Comparison of ENCODE assay signal across 11 cellular contexts in the genomic region with DNA sequence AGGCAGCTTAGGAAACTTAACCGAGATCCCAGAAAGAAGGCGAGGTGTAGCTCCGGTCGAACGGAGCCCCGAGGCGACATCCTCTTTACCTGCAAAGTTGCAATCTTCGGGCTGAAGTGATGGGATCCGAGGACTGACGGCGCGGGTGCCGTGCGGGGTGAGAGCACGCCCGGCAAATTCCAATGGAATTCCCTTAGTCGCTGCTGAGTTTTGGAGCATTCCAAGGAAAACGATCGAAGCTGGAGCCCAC. TPM values are rescaled to one million over a fixed set of nuclear protein-coding genes. Genes with fewer than 3 reads are reported as not detected.
DNase-seq lines count a peak whose midpoint lies in the region; ATAC-seq and TF ChIP-seq lines count a peak whose summit lies in the region.
"Had no signal": no experiment of that assay in that cellular context is flagged by ENCODE, and none has a peak within 500 bp of the region (broad histone marks: within the 10 kb centered on the region; RNA-seq: fewer than 3 reads in every experiment).

No MANE protein-coding gene starts in this region.

- ATAC-seq in activated naive CD8-positive, alpha-beta T cell treated with anti-CD3 and anti-CD28 coated beads, Interleukin-2, amount 50 U/mL, for 24 hours: no peak
- ATAC-seq in upper lobe of right lung: peak; percentile 13

- intact Hi-C loops in upper lobe of right lung (cut with DNase I): no loop called here

- H3K4me1 ChIP-seq in muscle layer of colon (ENCODE audit: insufficient read depth, low read length): no peaks in the 10 kb centered on the region
- peaks cover 5% of the 10 kb centered on the region for H3K4me1 ChIP-seq in upper lobe of right lung

- H3K27me3 ChIP-seq in muscle layer of colon (ENCODE audit: control insufficient read depth in 1 of 2, insufficient read depth in 2 of 2, low read length in 2 of 2): no peaks in the 10 kb centered on the region
- H3K27me3 ChIP-seq in upper lobe of right lung: peaks cover 33% of the 10 kb centered on the region

- H3K27ac ChIP-seq in muscle layer of colon (ENCODE audit: low read depth, low read length) (peak overlapping the region; percentile 65), upper lobe of right lung (peak overlapping the region; percentile 34)

- no peak overlapping the region for H3K27ac Mint-ChIP-seq in activated naive CD8-positive, alpha-beta T cell
- H3K27ac Mint-ChIP-seq in activated naive CD8-positive, alpha-beta T cell treated with anti-CD3 and anti-CD28 coated beads, Interleukin-2, amount 50 U/mL, for 24 hours: no peak overlapping the region
- no peak overlapping the region for H3K27ac Mint-ChIP-seq in endothelial cell (ENCODE audit: unreplicated experiment)
- no peak overlapping the region for H3K27ac Mint-ChIP-seq in activated CD4-positive, alpha-beta memory T cell treated with anti-CD3 and anti-CD28 coated beads, Interleukin-2, amount 10 ng/mL, durations not matched to agents 7 days and 5 days

- POLR2A ChIA-PET in activated CD4-positive, alpha-beta memory T cell treated with anti-CD3 and anti-CD28 coated beads, Interleukin-2, amount 10 ng/mL, durations not matched to agents 7 days and 5 days (lab: Charles Lee): no interaction called here

- H3K4me3 Mint-ChIP-seq in activated naive CD8-positive, alpha-beta T cell: peak overlapping the region; percentile 54
- H3K4me3 Mint-ChIP-seq in activated naive CD8-positive, alpha-beta T cell treated with anti-CD3 and anti-CD28 coated beads, Interleukin-2, amount 50 U/mL, for 24 hours: no peak overlapping the region
- H3K4me3 Mint-ChIP-seq in endothelial cell (ENCODE audit: unreplicated experiment): peak overlapping the region; percentile 90
- H3K4me3 Mint-ChIP-seq in activated CD4-positive, alpha-beta memory T cell treated with anti-CD3 and anti-CD28 coated beads, Interleukin-2, amount 10 ng/mL, durations not matched to agents 7 days and 5 days: no peak overlapping the region

- TF ChIP-seq CTCF in endothelial cell (IDR thresholded peaks at IDR 0.05; ENCODE audit: unreplicated experiment) (no peak), upper lobe of right lung (IDR thresholded peaks at IDR 0.05) (no peak)

- CTCF ChIA-PET in activated CD4-positive, alpha-beta memory T cell treated with anti-CD3 and anti-CD28 coated beads, Interleukin-2, amount 10 ng/mL, durations not matched to agents 7 days and 5 days (lab: Charles Lee): no interaction called here

- H3K9ac ChIP-seq in muscle layer of colon (ENCODE audit: low read length): peak overlapping the region; percentile 59

- H3K36me3 ChIP-seq in muscle layer of colon (ENCODE audit: insufficient read depth, low read length) (no peaks in the 10 kb centered on the region), upper lobe of right lung (no peaks in the 10 kb centered on the region)

- H3K27me3 Mint-ChIP-seq in activated naive CD8-positive, alpha-beta T cell: peaks cover 27% of the 10 kb centered on the region
- H3K27me3 Mint-ChIP-seq in activated naive CD8-positive, alpha-beta T cell treated with anti-CD3 and anti-CD28 coated beads, Interleukin-2, amount 50 U/mL, for 24 hours: peaks cover 32% of the 10 kb centered on the region
- H3K27me3 Mint-ChIP-seq in endothelial cell (ENCODE audit: unreplicated experiment): no peaks in the 10 kb centered on the region
- H3K27me3 Mint-ChIP-seq in activated CD4-positive, alpha-beta memory T cell treated with anti-CD3 and anti-CD28 coated beads, Interleukin-2, amount 10 ng/mL, durations not matched to agents 7 days and 5 days: peaks cover 25% of the 10 kb centered on the region

- H3K36me3 Mint-ChIP-seq in activated naive CD8-positive, alpha-beta T cell: no peaks in the 10 kb centered on the region
- H3K36me3 Mint-ChIP-seq in activated naive CD8-positive, alpha-beta T cell treated with anti-CD3 and anti-CD28 coated beads, Interleukin-2, amount 50 U/mL, for 24 hours (ENCODE audit: low read depth): no peaks in the 10 kb centered on the region
- peaks cover 3% of the 10 kb centered on the region for H3K36me3 Mint-ChIP-seq in endothelial cell (ENCODE audit: low read depth, unreplicated experiment)
- H3K36me3 Mint-ChIP-seq in activated CD4-positive, alpha-beta memory T cell treated with anti-CD3 and anti-CD28 coated beads, Interleukin-2, amount 10 ng/mL, durations not matched to agents 7 days and 5 days (ENCODE audit: low read depth): no peaks in the 10 kb centered on the region
- H3K36me3 Mint-ChIP-seq: T-cell had no signal

- H3K4me1 Mint-ChIP-seq in activated naive CD8-positive, alpha-beta T cell (ENCODE audit: low read depth): peaks cover 9% of the 10 kb centered on the region
- H3K4me1 Mint-ChIP-seq in activated naive CD8-positive, alpha-beta T cell treated with anti-CD3 and anti-CD28 coated beads, Interleukin-2, amount 50 U/mL, for 24 hours: no peaks in the 10 kb centered on the region
- peaks cover 10% of the 10 kb centered on the region for H3K4me1 Mint-ChIP-seq in endothelial cell (ENCODE audit: unreplicated experiment)
- peaks cover 5% of the 10 kb centered on the region for H3K4me1 Mint-ChIP-seq in activated CD4-positive, alpha-beta memory T cell treated with anti-CD3 and anti-CD28 coated beads, Interleukin-2, amount 10 ng/mL, durations not matched to agents 7 days and 5 days

- no peaks in the 10 kb centered on the region for H3K9me3 ChIP-seq in muscle layer of colon (ENCODE audit: low read length)
- H3K9me3 ChIP-seq in upper lobe of right lung: no peaks in the 10 kb centered on the region

- no peak for DNase-seq in activated naive CD8-positive, alpha-beta T cell treated with anti-CD3 and anti-CD28 coated beads, Interleukin-2, amount 50 U/mL, for 24 hours
- DNase-seq in endothelial cell (ENCODE audit: low spot score) (no peak), upper lobe of right lung (no peak), H4 (ENCODE audit: low spot score) (no peak), NCI-H1092 treated with DMSO at 0.1 percent for 48 hours (lab: John Stamatoyannopoulos, UW) (no peak)
- DNase-seq in activated CD4-positive, alpha-beta memory T cell treated with anti-CD3 and anti-CD28 coated beads, Interleukin-2, amount 10 ng/mL, durations not matched to agents 7 days and 5 days: no peak
- DNase-seq: stimulated activated CD4-positive, alpha-beta T cell treated with anti-CD3 and anti-CD28 coated beads, Interleukin-2, amount 100 ng/mL, for 24 hours; T-cell had no signal

- H3K4me3 ChIP-seq in muscle layer of colon (ENCODE audit: low read depth in 1 of 2, low read length in 2 of 2): peak overlapping the region; percentile 57 to 83
- H3K4me3 ChIP-seq in upper lobe of right lung: peak overlapping the region; percentile 51

- no peaks in the 10 kb centered on the region for H3K9me3 Mint-ChIP-seq in activated naive CD8-positive, alpha-beta T cell (ENCODE audit: low read depth)
- no peaks in the 10 kb centered on the region for H3K9me3 Mint-ChIP-seq in activated naive CD8-positive, alpha-beta T cell treated with anti-CD3 and anti-CD28 coated beads, Interleukin-2, amount 50 U/mL, for 24 hours
- H3K9me3 Mint-ChIP-seq in endothelial cell (ENCODE audit: unreplicated experiment): no peaks in the 10 kb centered on the region
- no peaks in the 10 kb centered on the region for H3K9me3 Mint-ChIP-seq in activated CD4-positive, alpha-beta memory T cell treated with anti-CD3 and anti-CD28 coated beads, Interleukin-2, amount 10 ng/mL, durations not matched to agents 7 days and 5 days

RNA-seq across cellular contexts. Expression of a gene that starts 0.1 kb away (rescaled TPM):
- total RNA-seq in endothelial cell (ENCODE audit: unreplicated experiment): 6.5 TPM
- 1.6 TPM for total RNA-seq in upper lobe of right lung
- total RNA-seq in activated CD4-positive, alpha-beta memory T cell treated with anti-CD3 and anti-CD28 coated beads, Interleukin-2, amount 10 ng/mL, durations not matched to agents 7 days and 5 days: not detected
- total RNA-seq in H4 (2014; rRNA removed; shearing (Covaris generic)): 0.41 and 1.3 TPM in 2 replicates
- total RNA-seq: HT-29, T-cell had no signal

Comparison
In these comparisons a context has a peak if more than half of its experiments do, and no peak if none do; other contexts are left out.
1. H3K4me3 Mint-ChIP-seq: peak in activated naive CD8-positive, alpha-beta T cell (single experiment) and endothelial cell (single experiment); none in activated naive CD8-positive, alpha-beta T cell treated with anti-CD3 and anti-CD28 coated beads, Interleukin-2, amount 50 U/mL, for 24 hours (single experiment) and activated CD4-positive, alpha-beta memory T cell treated with anti-CD3 and anti-CD28 coated beads, Interleukin-2, amount 10 ng/mL, durations not matched to agents 7 days and 5 days (single experiment).